In genomic region chr2:1842945-1843344, GRCh38 we compare ENCODE assay signal across 1 cellular context.
TF ChIP-seq lines count a peak whose summit lies in the region.

No MANE protein-coding gene starts in this region.

TF ChIP-seq in GM23338, 12 proteins besides CTCF, POLR2A, EP300 and RAD21 (continued from another document):
- TF ChIP-seq, protein P1, sequence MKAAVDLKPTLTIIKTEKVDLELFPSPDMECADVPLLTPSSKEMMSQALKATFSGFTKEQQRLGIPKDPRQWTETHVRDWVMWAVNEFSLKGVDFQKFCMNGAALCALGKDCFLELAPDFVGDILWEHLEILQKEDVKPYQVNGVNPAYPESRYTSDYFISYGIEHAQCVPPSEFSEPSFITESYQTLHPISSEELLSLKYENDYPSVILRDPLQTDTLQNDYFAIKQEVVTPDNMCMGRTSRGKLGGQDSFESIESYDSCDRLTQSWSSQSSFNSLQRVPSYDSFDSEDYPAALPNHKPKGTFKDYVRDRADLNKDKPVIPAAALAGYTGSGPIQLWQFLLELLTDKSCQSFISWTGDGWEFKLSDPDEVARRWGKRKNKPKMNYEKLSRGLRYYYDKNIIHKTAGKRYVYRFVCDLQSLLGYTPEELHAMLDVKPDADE (IDR thresholded peaks at IDR 0.05), result no peak
- TF ChIP-seq NANOG (IDR thresholded peaks at IDR 0.05; ENCODE audit: borderline replicate concordance) (no peak), JUNB (IDR thresholded peaks at IDR 0.05; ENCODE audit: unreplicated experiment) (no peak), ZNF114 (CRISPR knock-in tag; IDR thresholded peaks at IDR 0.05) (no peak), ZNF462 (CRISPR knock-in tag; IDR thresholded peaks at IDR 0.05) (no peak), ZNF331 (CRISPR knock-in tag; IDR thresholded peaks at IDR 0.05; ENCODE audit: low read depth) (no peak), STAT1 (IDR thresholded peaks at IDR 0.05; ENCODE audit: unreplicated experiment) (no peak), EZH2 (IDR thresholded peaks at IDR 0.05; ENCODE audit: low read depth, unreplicated experiment) (no peak), POLR2AphosphoS5 (IDR thresholded peaks at IDR 0.05; ENCODE audit: low read depth) (no peak), EZH2phosphoT487 (IDR thresholded peaks at IDR 0.05; ENCODE audit: unreplicated experiment) (no peak), CREB1 (CRISPR knock-in tag; IDR thresholded peaks at IDR 0.05; ENCODE audit: low read depth) (no peak)
